ENCODE assay signal across 1 cellular context in genomic region chr18:21686282-21687105, GRCh38.
TF ChIP-seq lines count a peak whose summit lies in the region.

No MANE protein-coding gene starts in this region.

TF ChIP-seq in HepG2, 621 proteins besides CTCF, POLR2A, EP300 and RAD21 (continued from another document and continues in another):
- TF ChIP-seq GLMP (CRISPR knock-in tag; IDR thresholded peaks at IDR 0.05; ENCODE audit: borderline replicate concordance) (no peak), IRF1 (CRISPR knock-in tag; IDR thresholded peaks at IDR 0.05; ENCODE audit: low read depth) (no peak), ZBTB8A (CRISPR knock-in tag; IDR thresholded peaks at IDR 0.05; ENCODE audit: borderline replicate concordance, low read depth) (no peak), ZNF605 (CRISPR knock-in tag; IDR thresholded peaks at IDR 0.05) (peak; percentile 43; the same call in 1 of the 2 replicates), PBX3 (CRISPR knock-in tag; IDR thresholded peaks at IDR 0.05; ENCODE audit: borderline replicate concordance) (no peak), ZNF138 (CRISPR knock-in tag; IDR thresholded peaks at IDR 0.05; ENCODE audit: low read depth) (no peak), TIGD3 (CRISPR knock-in tag; IDR thresholded peaks at IDR 0.05; ENCODE audit: borderline replicate concordance) (no peak), BRD4 (CRISPR knock-in tag; IDR thresholded peaks at IDR 0.05) (no peak), ASH2L (IDR thresholded peaks at IDR 0.05; ENCODE audit: insufficient read length, low read depth, low read length) (peak; percentile 45), MLLT10 (CRISPR knock-in tag; IDR thresholded peaks at IDR 0.05) (no peak), ZNF10 (CRISPR knock-in tag; IDR thresholded peaks at IDR 0.05; ENCODE audit: borderline replicate concordance, low read depth) (no peak), ZNF674 (CRISPR knock-in tag; IDR thresholded peaks at IDR 0.05; ENCODE audit: low read depth) (no peak), ZNF609 (CRISPR knock-in tag; IDR thresholded peaks at IDR 0.05; ENCODE audit: borderline replicate concordance) (peak; percentile 79; the same call in 1 of the 2 replicates), NR2F6 (IDR thresholded peaks at IDR 0.05) (peak; percentile 50), NR2F6 (CRISPR knock-in tag; IDR thresholded peaks at IDR 0.05) (peak; percentile 62), MTA3 (CRISPR knock-in tag; IDR thresholded peaks at IDR 0.05) (no peak), ZNF101 (CRISPR knock-in tag; IDR thresholded peaks at IDR 0.05; ENCODE audit: borderline replicate concordance, low read depth) (no peak), DRAP1 (CRISPR knock-in tag; IDR thresholded peaks at IDR 0.05) (peak; percentile 35), TCF7 (IDR thresholded peaks at IDR 0.05; ENCODE audit: low read depth) (peak; percentile 91), TRIM24 (CRISPR knock-in tag; IDR thresholded peaks at IDR 0.05) (no peak), MIXL1 (CRISPR knock-in tag; IDR thresholded peaks at IDR 0.05) (peak; percentile 47; the same call in 1 of the 2 replicates), ATAD3A (CRISPR knock-in tag; IDR thresholded peaks at IDR 0.05) (no peak), SOX6 (IDR thresholded peaks at IDR 0.05) (no peak), SOX6 (CRISPR knock-in tag; IDR thresholded peaks at IDR 0.05) (peak; percentile 76), KDM3A (CRISPR knock-in tag; IDR thresholded peaks at IDR 0.05; ENCODE audit: low read depth) (no peak; the same call in 1 of the 2 replicates), SALL1 (CRISPR knock-in tag; IDR thresholded peaks at IDR 0.05) (peak; percentile 81), NFE2L1 (CRISPR knock-in tag; IDR thresholded peaks at IDR 0.05; ENCODE audit: borderline replicate concordance) (no peak), HNRNPK (IDR thresholded peaks at IDR 0.05; ENCODE audit: low read depth, low read length, poor library complexity, severe bottlenecking) (no peak), CREM (IDR thresholded peaks at IDR 0.05) (peak; percentile 82), CREM (CRISPR knock-in tag; IDR thresholded peaks at IDR 0.05) (no peak), ZNF792 (CRISPR knock-in tag; IDR thresholded peaks at IDR 0.05) (no peak), HOXA5 (CRISPR knock-in tag; IDR thresholded peaks at IDR 0.05) (peak; percentile 25; the same call in 1 of the 2 replicates), ZNF44 (CRISPR knock-in tag; IDR thresholded peaks at IDR 0.05) (no peak), ZNF292 (CRISPR knock-in tag; IDR thresholded peaks at IDR 0.05; ENCODE audit: borderline replicate concordance, low read depth) (peak; percentile 95), ZNF75D (CRISPR knock-in tag; IDR thresholded peaks at IDR 0.05; ENCODE audit: borderline replicate concordance) (no peak), SP4 (CRISPR knock-in tag; IDR thresholded peaks at IDR 0.05) (no peak), REL (CRISPR knock-in tag; conservative IDR thresholded peaks at IDR 0.05) (no peak), NR2F1 (CRISPR knock-in tag; IDR thresholded peaks at IDR 0.05) (no peak), NONO (IDR thresholded peaks at IDR 0.05) (no peak), NONO (CRISPR knock-in tag; conservative IDR thresholded peaks at IDR 0.05) (no peak; the same call in none of the 2 replicates), SP1 (IDR thresholded peaks at IDR 0.05) (no peak), SP1 (CRISPR knock-in tag; IDR thresholded peaks at IDR 0.05) (no peak), BORCS8-MEF2B (CRISPR knock-in tag; IDR thresholded peaks at IDR 0.05) (no peak), KAT8 (CRISPR knock-in tag; IDR thresholded peaks at IDR 0.05) (peak; percentile 53), RELA (CRISPR knock-in tag; IDR thresholded peaks at IDR 0.05) (no peak), MLXIP (CRISPR knock-in tag; IDR thresholded peaks at IDR 0.05; ENCODE audit: borderline replicate concordance) (no peak), KLF15 (CRISPR knock-in tag; IDR thresholded peaks at IDR 0.05; ENCODE audit: borderline replicate concordance) (no peak), ZNF691 (CRISPR knock-in tag; IDR thresholded peaks at IDR 0.05; ENCODE audit: borderline replicate concordance, low read depth) (no peak), ATF1 (CRISPR knock-in tag; IDR thresholded peaks at IDR 0.05) (peak; percentile 55; the same call in 1 of the 2 replicates), ZNF124 (CRISPR knock-in tag; IDR thresholded peaks at IDR 0.05) (no peak), ZNF564 (CRISPR knock-in tag; IDR thresholded peaks at IDR 0.05) (0 out of 2 replicates have a peak, but pooled peaks have one; percentile 31), PITX1 (CRISPR knock-in tag; IDR thresholded peaks at IDR 0.05) (peak; percentile 81), RCOR2 (CRISPR knock-in tag; IDR thresholded peaks at IDR 0.05) (peak; percentile 79), KLF16 (CRISPR knock-in tag; IDR thresholded peaks at IDR 0.05) (no peak), RBFOX2 (IDR thresholded peaks at IDR 0.05; ENCODE audit: low read depth, low read length) (no peak), SMC3 (IDR thresholded peaks at IDR 0.05; ENCODE audit: low read length) (peak; percentile 20; the same call in 1 of the 2 replicates)
- TF ChIP-seq, protein P1, sequence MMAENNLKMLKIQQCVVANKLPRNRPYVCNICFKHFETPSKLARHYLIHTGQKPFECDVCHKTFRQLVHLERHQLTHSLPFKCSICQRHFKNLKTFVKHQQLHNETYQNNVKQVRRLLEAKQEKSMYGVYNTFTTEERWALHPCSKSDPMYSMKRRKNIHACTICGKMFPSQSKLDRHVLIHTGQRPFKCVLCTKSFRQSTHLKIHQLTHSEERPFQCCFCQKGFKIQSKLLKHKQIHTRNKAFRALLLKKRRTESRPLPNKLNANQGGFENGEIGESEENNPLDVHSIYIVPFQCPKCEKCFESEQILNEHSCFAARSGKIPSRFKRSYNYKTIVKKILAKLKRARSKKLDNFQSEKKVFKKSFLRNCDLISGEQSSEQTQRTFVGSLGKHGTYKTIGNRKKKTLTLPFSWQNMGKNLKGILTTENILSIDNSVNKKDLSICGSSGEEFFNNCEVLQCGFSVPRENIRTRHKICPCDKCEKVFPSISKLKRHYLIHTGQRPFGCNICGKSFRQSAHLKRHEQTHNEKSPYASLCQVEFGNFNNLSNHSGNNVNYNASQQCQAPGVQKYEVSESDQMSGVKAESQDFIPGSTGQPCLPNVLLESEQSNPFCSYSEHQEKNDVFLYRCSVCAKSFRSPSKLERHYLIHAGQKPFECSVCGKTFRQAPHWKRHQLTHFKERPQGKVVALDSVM (CRISPR knock-in tag; IDR thresholded peaks at IDR 0.05), result no peak; the same call in 1 of the 2 replicates
- TF ChIP-seq, protein P2, sequence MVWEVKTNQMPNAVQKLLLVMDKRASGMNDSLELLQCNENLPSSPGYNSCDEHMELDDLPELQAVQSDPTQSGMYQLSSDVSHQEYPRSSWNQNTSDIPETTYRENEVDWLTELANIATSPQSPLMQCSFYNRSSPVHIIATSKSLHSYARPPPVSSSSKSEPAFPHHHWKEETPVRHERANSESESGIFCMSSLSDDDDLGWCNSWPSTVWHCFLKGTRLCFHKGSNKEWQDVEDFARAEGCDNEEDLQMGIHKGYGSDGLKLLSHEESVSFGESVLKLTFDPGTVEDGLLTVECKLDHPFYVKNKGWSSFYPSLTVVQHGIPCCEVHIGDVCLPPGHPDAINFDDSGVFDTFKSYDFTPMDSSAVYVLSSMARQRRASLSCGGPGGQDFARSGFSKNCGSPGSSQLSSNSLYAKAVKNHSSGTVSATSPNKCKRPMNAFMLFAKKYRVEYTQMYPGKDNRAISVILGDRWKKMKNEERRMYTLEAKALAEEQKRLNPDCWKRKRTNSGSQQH (CRISPR knock-in tag; IDR thresholded peaks at IDR 0.05; ENCODE audit: low read depth), result no peak
